21 cellular contexts compared by ENCODE assay signal in genomic region chr7:65976659-65977196, GRCh38.
"Had no signal": no experiment of that assay in that cellular context is flagged by ENCODE, and none has a peak within 500 bp of the region (broad histone marks: within the 10 kb centered on the region; RNA-seq: fewer than 3 reads in every experiment).

No MANE protein-coding gene starts in this region.

- H3K9me3 ChIP-seq: left lung, mucosa of descending colon, pancreas, right lobe of liver, stomach had no signal

- DNase-seq: activated CD4-positive, alpha-beta T cell treated with anti-CD3 and anti-CD28 coated beads, Interleukin-2, amount 50 U/mL, for 4 hours; activated naive CD4-positive, alpha-beta T cell; activated naive CD8-positive, alpha-beta T cell treated with anti-CD3 and anti-CD28 coated beads, Interleukin-2, amount 10 ng/mL, durations not matched to agents 7 days and 5 days; amygdala; effector memory CD8-positive, alpha-beta T cell; foreskin fibroblast; hippocampal formation; islet precursor cell; left lung; mucosa of descending colon; naive thymus-derived CD4-positive, alpha-beta T cell; stimulated activated CD4-positive, alpha-beta T cell treated with anti-CD3 and anti-CD28 coated beads, Interleukin-4, amount 100 ng/mL, for 24 hours; stomach; SW 1271; T-helper 2 cell; trophoblast cell had no signal

- H3K4me3 Mint-ChIP-seq: activated naive CD8-positive, alpha-beta T cell treated with anti-CD3 and anti-CD28 coated beads, Interleukin-2, amount 10 ng/mL, durations not matched to agents 7 days and 5 days; effector memory CD8-positive, alpha-beta T cell; naive thymus-derived CD4-positive, alpha-beta T cell; stimulated activated effector memory CD8-positive, alpha-beta T cell treated with anti-CD3 and anti-CD28 coated beads, Interleukin-12 subunit alpha, Interleukin-12 subunit beta, amount 100 ng/mL, for 72 hours had no signal

- H3K4me3 ChIP-seq: left lung, mucosa of descending colon, pancreas, right lobe of liver, smooth muscle cell, stomach had no signal

- FAIRE-seq: pancreas had no signal

- H3K4me2 ChIP-seq: smooth muscle cell had no signal

- H3K27ac Mint-ChIP-seq: activated naive CD8-positive, alpha-beta T cell treated with anti-CD3 and anti-CD28 coated beads, Interleukin-2, amount 10 ng/mL, durations not matched to agents 7 days and 5 days; naive thymus-derived CD4-positive, alpha-beta T cell; stimulated activated effector memory CD8-positive, alpha-beta T cell treated with anti-CD3 and anti-CD28 coated beads, Interleukin-12 subunit alpha, Interleukin-12 subunit beta, amount 100 ng/mL, for 72 hours had no signal

- ATAC-seq: effector memory CD8-positive, alpha-beta T cell; left lung; mucosa of descending colon; naive thymus-derived CD4-positive, alpha-beta T cell; pancreas; right lobe of liver; stimulated activated effector memory CD8-positive, alpha-beta T cell treated with anti-CD3 and anti-CD28 coated beads, Interleukin-12 subunit alpha, Interleukin-12 subunit beta, amount 100 ng/mL, for 72 hours had no signal

- H3K9me3 Mint-ChIP-seq: activated naive CD8-positive, alpha-beta T cell treated with anti-CD3 and anti-CD28 coated beads, Interleukin-2, amount 10 ng/mL, durations not matched to agents 7 days and 5 days; effector memory CD8-positive, alpha-beta T cell; naive thymus-derived CD4-positive, alpha-beta T cell; stimulated activated effector memory CD8-positive, alpha-beta T cell treated with anti-CD3 and anti-CD28 coated beads, Interleukin-12 subunit alpha, Interleukin-12 subunit beta, amount 100 ng/mL, for 72 hours had no signal

- H3K27me3 ChIP-seq: left lung, pancreas, right lobe of liver, stomach had no signal

- H3K27ac ChIP-seq: epithelial cell of prostate, left lung, pancreas, right lobe of liver, stomach had no signal

- H3K27me3 Mint-ChIP-seq: activated naive CD8-positive, alpha-beta T cell treated with anti-CD3 and anti-CD28 coated beads, Interleukin-2, amount 10 ng/mL, durations not matched to agents 7 days and 5 days; effector memory CD8-positive, alpha-beta T cell; naive thymus-derived CD4-positive, alpha-beta T cell had no signal
